ENCODE assay signal across 12 cellular contexts in the genomic region with DNA sequence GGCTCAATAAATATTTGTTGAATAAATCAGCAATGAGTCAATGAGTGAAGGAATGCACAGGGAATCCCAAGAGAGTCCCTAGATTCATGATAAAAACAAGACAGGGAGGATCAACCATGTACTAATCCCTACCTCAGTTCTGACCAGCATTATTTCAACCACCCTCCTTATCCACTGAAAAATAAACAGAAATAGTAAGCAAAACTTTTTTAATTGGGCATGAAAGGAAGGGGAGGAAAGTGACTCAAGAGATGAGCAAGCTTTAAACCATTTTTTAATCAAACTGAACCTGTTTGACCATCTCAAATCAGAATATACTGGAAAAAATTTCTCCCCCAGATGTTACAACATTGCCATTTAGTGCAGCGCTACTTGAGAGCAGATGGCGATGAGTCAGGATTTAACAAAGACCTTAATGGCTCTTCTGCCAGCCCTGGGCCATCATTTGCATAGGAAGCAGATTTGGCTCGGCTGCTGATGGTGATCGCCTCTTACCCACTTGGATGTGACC.
A peak's percentile ranks its signal among the peaks of the same experiment; 100 is the strongest.
DNase-seq lines count a peak whose midpoint lies in the region; ATAC-seq and TF ChIP-seq lines count a peak whose summit lies in the region.
"Had no signal": no experiment of that assay in that cellular context is flagged by ENCODE, and none has a peak within 500 bp of the region (broad histone marks: within the 10 kb centered on the region; RNA-seq: fewer than 3 reads in every experiment).

No MANE protein-coding gene starts in this region.

- ATAC-seq in HG02973 (IDR thresholded peaks at IDR 0.05; ENCODE audit: unreplicated experiment), result no peak
- no peak for ATAC-seq in natural killer cell
- ATAC-seq: stimulated activated naive B cell treated with anti-CD40 and anti-IgM and Interleukin-4, amounts not matched to agents 10 μg/mL and 1 μg/mL and 100 μg/mL, for 72 hours had no signal

- 79 to 88% (median 87%) methylated on average over 4 of the region's 4 CpGs for WGBS in ovary, 3 donors

- intact Hi-C loops in ovary (cut with DNase I), result no loop called here
- intact Hi-C loops in natural killer cell (cut with micrococcal nuclease), result no loop called here

- H3K4me3 ChIP-seq in WERI-Rb-1 (ENCODE audit: low read depth, low read length), result no peak overlapping the region
- H3K4me3 ChIP-seq in kidney epithelial cell (ENCODE audit: low read depth, low read length), result no peak overlapping the region
- no peak overlapping the region for H3K4me3 ChIP-seq in ovary
- H3K4me3 ChIP-seq: pancreas had no signal

- H3K4me1 Mint-ChIP-seq in natural killer cell, result no peaks in the 10 kb centered on the region
- H3K4me1 Mint-ChIP-seq: stimulated activated naive B cell treated with anti-CD40 and anti-IgM and Interleukin-4, amounts not matched to agents 10 μg/mL and 1 μg/mL and 100 μg/mL, for 72 hours had no signal

- H3K4me1 ChIP-seq in ovary (ENCODE audit: insufficient read depth), result no peaks in the 10 kb centered on the region
- H3K4me1 ChIP-seq: pancreas had no signal

- DNase-seq in DMS153 (lab: John Stamatoyannopoulos, UW) (peak; percentile 55), NCI-H1436 treated with DMSO at 0.1 percent for 48 hours (lab: John Stamatoyannopoulos, UW) (peak; percentile 52), WERI-Rb-1 (peak; percentile 87), kidney epithelial cell (ENCODE audit: low read depth) (peak; percentile 50), ovary (no peak), natural killer cell (no peak), HUDEP-2 (lab: John Stamatoyannopoulos, UW; ENCODE audit: unreplicated experiment in 76 of 76) (no peak)
- DNase-seq: activated T-cell treated with anti-CD3 and anti-CD28 coated beads, Interleukin-2, amount 50 U/mL, for 48 hours; H7; pancreas; stimulated activated naive B cell treated with anti-CD40 and anti-IgM and Interleukin-4, amounts not matched to agents 10 μg/mL and 1 μg/mL and 100 μg/mL, for 72 hours had no signal

- H3K9me3 ChIP-seq in WERI-Rb-1 (ENCODE audit: severe bottlenecking), result no peaks in the 10 kb centered on the region
- no peaks in the 10 kb centered on the region for H3K9me3 ChIP-seq in ovary
- H3K9me3 ChIP-seq: pancreas had no signal

- no peaks in the 10 kb centered on the region for H3K27me3 Mint-ChIP-seq in natural killer cell (ENCODE audit: low read depth in 2 of 2)
- H3K27me3 Mint-ChIP-seq: stimulated activated naive B cell treated with anti-CD40 and anti-IgM and Interleukin-4, amounts not matched to agents 10 μg/mL and 1 μg/mL and 100 μg/mL, for 72 hours had no signal

- TF ChIP-seq CTCF in WERI-Rb-1 (IDR thresholded peaks at IDR 0.05; ENCODE audit: low read depth, low read length), result no peak
- TF ChIP-seq CTCF in kidney epithelial cell (IDR thresholded peaks at IDR 0.05; ENCODE audit: insufficient read depth, low read length, poor library complexity, severe bottlenecking), result no peak
- no peak for TF ChIP-seq CTCF in ovary (IDR thresholded peaks at IDR 0.05)
- TF ChIP-seq CTCF in natural killer cell (IDR thresholded peaks at IDR 0.05), result no peak

- TF ChIP-seq EP300 in ovary (IDR thresholded peaks at IDR 0.05), result no peak

- no peaks in the 10 kb centered on the region for H3K36me3 ChIP-seq in WERI-Rb-1
- H3K36me3 ChIP-seq in kidney epithelial cell (ENCODE audit: control insufficient read depth, insufficient read depth, low read length), result no peaks in the 10 kb centered on the region
- H3K36me3 ChIP-seq in ovary, result no peaks in the 10 kb centered on the region
- H3K36me3 ChIP-seq: pancreas had no signal

- H3K9me3 Mint-ChIP-seq in natural killer cell, result no peaks in the 10 kb centered on the region

- H3K27me3 ChIP-seq in WERI-Rb-1 (ENCODE audit: insufficient read depth, low read depth, severe bottlenecking) (no peaks in the 10 kb centered on the region), kidney epithelial cell (ENCODE audit: control insufficient read depth, insufficient read depth, low read length) (no peaks in the 10 kb centered on the region), ovary (no peaks in the 10 kb centered on the region)
- H3K27me3 ChIP-seq: pancreas had no signal

- no peaks in the 10 kb centered on the region for H3K36me3 Mint-ChIP-seq in natural killer cell
- H3K36me3 Mint-ChIP-seq: stimulated activated naive B cell treated with anti-CD40 and anti-IgM and Interleukin-4, amounts not matched to agents 10 μg/mL and 1 μg/mL and 100 μg/mL, for 72 hours had no signal

- no peak overlapping the region for H3K27ac Mint-ChIP-seq in natural killer cell
- H3K27ac Mint-ChIP-seq: stimulated activated naive B cell treated with anti-CD40 and anti-IgM and Interleukin-4, amounts not matched to agents 10 μg/mL and 1 μg/mL and 100 μg/mL, for 72 hours had no signal

- TF ChIP-seq POLR2A in ovary (IDR thresholded peaks at IDR 0.05), result no peak

- peak overlapping the region; percentile 57 for H3K27ac ChIP-seq in WERI-Rb-1
- no peak overlapping the region for H3K27ac ChIP-seq in ovary
- H3K27ac ChIP-seq: pancreas had no signal

- no peak overlapping the region for H3K4me3 Mint-ChIP-seq in natural killer cell
- H3K4me3 Mint-ChIP-seq: stimulated activated naive B cell treated with anti-CD40 and anti-IgM and Interleukin-4, amounts not matched to agents 10 μg/mL and 1 μg/mL and 100 μg/mL, for 72 hours had no signal

Comparison
In these comparisons a context has a peak if more than half of its experiments do, and no peak if none do; other contexts are left out.
1. DNase-seq: peak in DMS153 (single experiment), NCI-H1436 treated with DMSO at 0.1 percent for 48 hours (single experiment), WERI-Rb-1 (single experiment) and kidney epithelial cell (single experiment); none in ovary (0 of 5), natural killer cell (single experiment) and HUDEP-2 (0 of 76).